30 cellular contexts compared by ENCODE assay signal in genomic region chr14:55111122-55111705, GRCh38. TPM values are rescaled to one million over a fixed set of nuclear protein-coding genes. Genes with fewer than 3 reads are reported as not detected.
DNase-seq lines count a peak whose midpoint lies in the region; ATAC-seq and TF ChIP-seq lines count a peak whose summit lies in the region.
"Had no signal": no experiment of that assay in that cellular context is flagged by ENCODE, and none has a peak within 500 bp of the region (broad histone marks: within the 10 kb centered on the region; RNA-seq: fewer than 3 reads in every experiment).

No MANE protein-coding gene starts in this region.

- H3K36me3 ChIP-seq in right lobe of liver = no peaks in the 10 kb centered on the region
- H3K36me3 ChIP-seq: heart right ventricle, ovary had no signal

- TF ChIP-seq CTCF in GM12864 (IDR thresholded peaks at IDR 0.05; ENCODE audit: low read depth, low read length, missing control alignments) (peak; percentile 3), mesothelial cell of epicardium (IDR thresholded peaks at IDR 0.05; ENCODE audit: unreplicated experiment) (no peak), right lobe of liver (IDR thresholded peaks at IDR 0.05) (no peak), nephron progenitor cell (IDR thresholded peaks at IDR 0.05) (no peak)

- no peaks in the 10 kb centered on the region for H3K9me3 Mint-ChIP-seq in dendritic cell treated with granulocyte-macrophage colony-stimulating factor and Interleukin-4, amounts not matched to agents 40 ng/mL and 50 ng/mL, for 4 days
- H3K9me3 Mint-ChIP-seq in mesothelial cell of epicardium = no peaks in the 10 kb centered on the region
- peaks cover 4% of the 10 kb centered on the region for H3K9me3 Mint-ChIP-seq in nephron progenitor cell
- H3K9me3 Mint-ChIP-seq: activated CD4-positive, alpha-beta T cell treated with anti-CD3 and anti-CD28 coated beads, Interleukin-2, amount 10 ng/mL, durations not matched to agents 24 days and 14 days; activated T-cell treated with anti-CD3 and anti-CD28 coated beads, Interleukin-2, amount 50 U/mL, for 4 hours; CD4-positive, alpha-beta T cell; natural killer cell; stimulated activated naive CD8-positive, alpha-beta T cell treated with anti-CD3 and anti-CD28 coated beads, Interleukin-15, amount 100 ng/mL, for 72 hours had no signal

- H3K9me3 ChIP-seq in right lobe of liver = no peaks in the 10 kb centered on the region
- H3K9me3 ChIP-seq: body of pancreas, heart right ventricle, ovary had no signal

- TF ChIP-seq POLR2A in right lobe of liver (IDR thresholded peaks at IDR 0.05) = no peak

- H3K27me3 ChIP-seq in right lobe of liver = no peaks in the 10 kb centered on the region
- H3K27me3 ChIP-seq: body of pancreas, heart right ventricle, ovary had no signal

- DNase-seq in GM12864 (ENCODE audit: low read depth) (no peak), NCI-H2171 treated with DMSO at 0.1 percent for 48 hours (lab: John Stamatoyannopoulos, UW) (peak; percentile 84), mesothelial cell of epicardium (ENCODE audit: low spot score in 2 of 2, unreplicated experiment in 2 of 2) (no peak), right lobe of liver (no peak), NCI-H524 treated with DMSO at 0.1 percent for 48 hours (lab: John Stamatoyannopoulos, UW) (no peak), nephron progenitor cell (no peak), foreskin melanocyte (no peak)
- DNase-seq: activated CD4-positive, alpha-beta T cell treated with anti-CD3 and anti-CD28 coated beads, Interleukin-2, amount 10 ng/mL, durations not matched to agents 24 days and 14 days; activated gamma-delta T cell treated with Interleukin-2 at 50 U/mL for 16 hours; activated T-cell treated with anti-CD3 and anti-CD28 coated beads, Interleukin-2, amount 50 U/mL, for 4 hours; body of pancreas; CD4-positive, alpha-beta T cell; cerebellar nuclear complex; foreskin fibroblast; H7; heart right ventricle; natural killer cell; NCI-H1105 treated with DMSO at 0.1 percent for 48 hours; NCI-H2107; NCI-H526 treated with DMSO at 0.1 percent for 48 hours; ovary; SIG-M5; stimulated activated CD4-positive, alpha-beta T cell treated with anti-CD3 and anti-CD28 coated beads, Interleukin-1b, Interleukin-23, amount 100 ng/mL, for 48 hours; stimulated activated CD8-positive, alpha-beta memory T cell treated with anti-CD3 and anti-CD28 coated beads, Interleukin-4, amount 100 ng/mL, for 48 hours; stimulated activated naive CD8-positive, alpha-beta T cell treated with anti-CD3 and anti-CD28 coated beads, Interleukin-15, amount 100 ng/mL, for 72 hours; T-helper 9 cell had no signal

- no peak overlapping the region for H3K4me3 Mint-ChIP-seq in dendritic cell treated with granulocyte-macrophage colony-stimulating factor and Interleukin-4, amounts not matched to agents 40 ng/mL and 50 ng/mL, for 4 days
- H3K4me3 Mint-ChIP-seq in mesothelial cell of epicardium = no peak overlapping the region
- no peak overlapping the region for H3K4me3 Mint-ChIP-seq in nephron progenitor cell
- H3K4me3 Mint-ChIP-seq: activated CD4-positive, alpha-beta T cell treated with anti-CD3 and anti-CD28 coated beads, Interleukin-2, amount 10 ng/mL, durations not matched to agents 24 days and 14 days; activated T-cell treated with anti-CD3 and anti-CD28 coated beads, Interleukin-2, amount 50 U/mL, for 4 hours; CD4-positive, alpha-beta T cell; natural killer cell; stimulated activated naive CD8-positive, alpha-beta T cell treated with anti-CD3 and anti-CD28 coated beads, Interleukin-15, amount 100 ng/mL, for 72 hours had no signal

- no peak for ATAC-seq in right lobe of liver
- ATAC-seq: activated T-cell treated with anti-CD3 and anti-CD28 coated beads, Interleukin-2, amount 50 U/mL, for 4 hours; body of pancreas; heart right ventricle; natural killer cell; stimulated activated naive CD8-positive, alpha-beta T cell treated with anti-CD3 and anti-CD28 coated beads, Interleukin-15, amount 100 ng/mL, for 72 hours had no signal

- intact Hi-C loops in dendritic cell treated with granulocyte-macrophage colony-stimulating factor and Interleukin-4, amounts not matched to agents 40 ng/mL and 50 ng/mL, for 4 days (cut with micrococcal nuclease) = no loop called here
- intact Hi-C loops in right lobe of liver (cut with DNase I) = no loop called here

- no peaks in the 10 kb centered on the region for H3K36me3 Mint-ChIP-seq in dendritic cell treated with granulocyte-macrophage colony-stimulating factor and Interleukin-4, amounts not matched to agents 40 ng/mL and 50 ng/mL, for 4 days (ENCODE audit: low read depth)
- no peaks in the 10 kb centered on the region for H3K36me3 Mint-ChIP-seq in mesothelial cell of epicardium
- H3K36me3 Mint-ChIP-seq in nephron progenitor cell (ENCODE audit: low read depth) = no peaks in the 10 kb centered on the region
- H3K36me3 Mint-ChIP-seq: natural killer cell had no signal

- H3K4me1 Mint-ChIP-seq in dendritic cell treated with granulocyte-macrophage colony-stimulating factor and Interleukin-4, amounts not matched to agents 40 ng/mL and 50 ng/mL, for 4 days (ENCODE audit: low read depth) = peaks cover 46% of the 10 kb centered on the region
- peaks cover 9% of the 10 kb centered on the region for H3K4me1 Mint-ChIP-seq in mesothelial cell of epicardium
- H3K4me1 Mint-ChIP-seq in nephron progenitor cell = peaks cover 21% of the 10 kb centered on the region

- 80% methylated on average over 1 of the region's 10 CpGs for WGBS in right lobe of liver (ENCODE audit: insufficient coverage, low coverage, low lambda C conversion rate, missing lambda C conversion rate)

- H3K4me1 ChIP-seq in right lobe of liver = no peaks in the 10 kb centered on the region

- no peaks in the 10 kb centered on the region for H3K27me3 Mint-ChIP-seq in dendritic cell treated with granulocyte-macrophage colony-stimulating factor and Interleukin-4, amounts not matched to agents 40 ng/mL and 50 ng/mL, for 4 days
- H3K27me3 Mint-ChIP-seq in mesothelial cell of epicardium (ENCODE audit: low read depth) (no peaks in the 10 kb centered on the region), nephron progenitor cell (ENCODE audit: low read depth, poor library complexity) (peaks cover 14% of the 10 kb centered on the region)
- H3K27me3 Mint-ChIP-seq: CD4-positive, alpha-beta T cell had no signal

- H3K27ac Mint-ChIP-seq in dendritic cell treated with granulocyte-macrophage colony-stimulating factor and Interleukin-4, amounts not matched to agents 40 ng/mL and 50 ng/mL, for 4 days = peak overlapping the region; percentile 33
- H3K27ac Mint-ChIP-seq in mesothelial cell of epicardium (peak overlapping the region; percentile 1), nephron progenitor cell (no peak overlapping the region)
- H3K27ac Mint-ChIP-seq: activated CD4-positive, alpha-beta T cell treated with anti-CD3 and anti-CD28 coated beads, Interleukin-2, amount 10 ng/mL, durations not matched to agents 24 days and 14 days; CD4-positive, alpha-beta T cell; natural killer cell; stimulated activated naive CD8-positive, alpha-beta T cell treated with anti-CD3 and anti-CD28 coated beads, Interleukin-15, amount 100 ng/mL, for 72 hours had no signal

- H3K27ac ChIP-seq in right lobe of liver = no peak overlapping the region
- H3K27ac ChIP-seq: body of pancreas, epithelial cell of prostate, heart right ventricle, ovary, VCaP had no signal

- H3K4me3 ChIP-seq in GM12864 (ENCODE audit: low read depth, low read length) = no peak overlapping the region
- H3K4me3 ChIP-seq in right lobe of liver = no peak overlapping the region
- H3K4me3 ChIP-seq: body of pancreas, heart right ventricle, ovary, smooth muscle cell had no signal

RNA-seq across cellular contexts. Expression of gene LGALS3, which starts 17.8 kb away (rescaled TPM):
- total RNA-seq in mesothelial cell of epicardium = 17.1 to 19.4 TPM (median 19.2 TPM) in 3 replicates
- 10 to 100 TPM in 3 of 6 experiments, 1 to 10 TPM in 3; 3.1 to 21.6 (median 12.3) TPM for total RNA-seq in right lobe of liver

RNA-seq across cellular contexts. Expression of gene MAPK1IP1L, which starts 59.8 kb away (rescaled TPM):
- total RNA-seq in mesothelial cell of epicardium (116 to 120 TPM (median 119 TPM) in 3 replicates), right lobe of liver (10 to 100 TPM; 21.2 to 49.8 (median 34.6) TPM)
